In the genomic region with DNA sequence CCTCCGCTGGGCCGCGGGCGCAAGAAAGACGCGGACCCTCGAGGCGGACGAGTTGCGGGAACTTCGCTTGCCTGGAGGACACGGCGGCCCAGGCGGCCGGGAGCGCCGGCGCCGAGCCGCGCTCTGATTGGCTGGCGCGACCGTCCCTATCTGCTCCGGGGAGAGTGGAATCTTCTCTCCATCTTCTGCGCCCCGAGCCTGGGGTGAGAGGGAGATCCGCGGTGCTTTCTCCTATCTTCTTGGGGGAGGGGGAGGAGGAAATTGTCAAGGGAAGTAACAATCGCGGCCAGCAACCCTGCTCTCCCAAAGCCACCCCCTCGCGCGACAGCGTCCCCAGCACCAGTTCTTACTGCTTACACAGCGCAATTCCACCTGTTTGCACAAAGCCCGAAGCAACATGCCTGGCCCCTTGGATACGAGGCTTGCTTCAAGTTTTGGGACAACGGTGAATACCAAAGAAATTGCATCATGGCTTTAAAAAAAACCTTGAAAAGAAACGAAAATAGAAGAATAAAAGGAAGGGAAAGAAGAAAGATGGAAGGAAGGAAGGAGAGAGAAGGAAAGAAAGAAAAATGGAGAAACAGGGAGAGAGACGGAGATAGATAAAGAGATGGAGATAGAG, we compare ENCODE assay signal across 12 cellular contexts. TPM values are rescaled to one million over a fixed set of nuclear protein-coding genes. Genes with fewer than 3 reads are reported as not detected.
DNase-seq lines count a peak whose midpoint lies in the region; ATAC-seq, FAIRE-seq and TF ChIP-seq lines count a peak whose summit lies in the region.
"Had no signal": no experiment of that assay in that cellular context is flagged by ENCODE, and none has a peak within 500 bp of the region (broad histone marks: within the 10 kb centered on the region; RNA-seq: fewer than 3 reads in every experiment).

No MANE protein-coding gene starts in this region.

- no peak for TF ChIP-seq CTCF in H9 (conservative IDR thresholded peaks at IDR 0.05)

- H2AK5ac ChIP-seq in H9 (ENCODE audit: insufficient read length, low read length): no peak overlapping the region

- H3T11ph ChIP-seq in H9 (ENCODE audit: low read length): no peak overlapping the region

- H4K5ac ChIP-seq in H9 (ENCODE audit: insufficient read length, low read depth, low read length): no peak overlapping the region

- no peaks in the 10 kb centered on the region for H4K20me1 ChIP-seq in H9 (ENCODE audit: control insufficient read depth, insufficient read depth, insufficient read length)

- H3K4me2 ChIP-seq in H9 (ENCODE audit: insufficient read depth, insufficient read length, low read length): peak overlapping the region; percentile 87

- H2BK12ac ChIP-seq in H9 (ENCODE audit: insufficient read length, low read depth, low read length): no peak overlapping the region

- H3K4me1 Mint-ChIP-seq in H9: peaks cover 51 to 65% of the 10 kb centered on the region in 2 experiments

- H3K14ac ChIP-seq in H9 (ENCODE audit: insufficient read depth, low read length): peak overlapping the region; percentile 69; the same call in 1 of the 2 replicates

- H3K56ac ChIP-seq in H9 (ENCODE audit: insufficient read length, low read depth, low read length): no peak overlapping the region

- peaks cover 0 to 8% of the 10 kb centered on the region in 2 experiments; a peak in 2 of 5 replicates for H3K9me3 Mint-ChIP-seq in H9

- no peak overlapping the region for H3K9ac ChIP-seq in H9 (ENCODE audit: extremely low read depth, insufficient read length, low read length)

- no peak overlapping the region for H3K4ac ChIP-seq in H9 (ENCODE audit: low read depth, low read length)

- H3K23me2 ChIP-seq in H9 (ENCODE audit: insufficient read length, low read depth, low read length, poor library complexity, severe bottlenecking): peaks cover 40% of the 10 kb centered on the region

- peak overlapping the region; percentile 65 to 98 (median 95); a peak in 5 of 7 replicates for H3K27ac Mint-ChIP-seq in H9

- no peaks in the 10 kb centered on the region for H3K79me1 ChIP-seq in H9 (ENCODE audit: insufficient read depth, low read depth, low read length, poor library complexity, severe bottlenecking)

- WGBS in H9 (ENCODE audit: extremely low coverage, insufficient read length, low lambda C conversion rate): 75% methylated on average over 1 of the region's 41 CpGs

- no peak overlapping the region for H4K8ac ChIP-seq in H9 (replicated peaks; ENCODE audit: insufficient read length, low read depth, low read length)

- no peaks in the 10 kb centered on the region for H3K9me3 ChIP-seq in H9 (ENCODE audit: control insufficient read depth, low read depth, low read length)
- H3K9me3 ChIP-seq: upper lobe of right lung had no signal

- H3K4me3 Mint-ChIP-seq in H9: peak overlapping the region; percentile 73 to 77

- no peaks in the 10 kb centered on the region for H3K79me2 ChIP-seq in H9 (ENCODE audit: insufficient read depth, low read length)

- peaks cover 0 to 30% (median 7%) of the 10 kb centered on the region in 3 experiments; a peak in 5 of 7 replicates for H3K36me3 Mint-ChIP-seq in H9 (ENCODE audit: insufficient read depth in 1 of 3, low read depth in 3 of 3)

- peak overlapping the region; percentile 65 for H3K18ac ChIP-seq in H9 (ENCODE audit: insufficient read length, low read depth, low read length)

- DNase-seq in C1 segment of cervical spinal cord (lab: John Stamatoyannopoulos, UW): peak in 9 of 14 donors; percentile 13 to 79 (median 35)
- DNase-seq in H9: peak; percentile 77
- peak; percentile 59 for DNase-seq in medulla oblongata (ENCODE audit: extremely low spot score)
- no peak for DNase-seq in RCC 7860 (ENCODE audit: low spot score)
- DNase-seq in NK-92 (lab: John Stamatoyannopoulos, UW; ENCODE audit: unreplicated experiment): no peak
- DNase-seq: KG1, upper lobe of right lung had no signal

- no peak overlapping the region for H2BK20ac ChIP-seq in H9 (ENCODE audit: low read depth, low read length, poor library complexity, severe bottlenecking)

- peaks cover 44% of the 10 kb centered on the region; the same call in 1 of the 2 replicates for H3K27me3 ChIP-seq in H9 (ENCODE audit: insufficient read depth, low read length)

- H3K27me3 Mint-ChIP-seq in H9 (ENCODE audit: low read depth): peaks cover 80% of the 10 kb centered on the region

- H3K23ac ChIP-seq in H9 (ENCODE audit: insufficient read length, low read depth, low read length): no peak overlapping the region

- H2BK15ac ChIP-seq in H9 (ENCODE audit: low read depth, low read length): no peak overlapping the region

- no peak overlapping the region for H2BK120ac ChIP-seq in H9 (ENCODE audit: low read depth, low read length, poor library complexity, severe bottlenecking)

- no peak overlapping the region for H3K27ac ChIP-seq in H9 (ENCODE audit: insufficient read length, low read depth, low read length)
- peak overlapping the region; percentile 68 for H3K27ac ChIP-seq in angular gyrus (ENCODE audit: low read depth, low read length)
- H3K27ac ChIP-seq: upper lobe of right lung had no signal

- H3K4me1 ChIP-seq in H9 (ENCODE audit: insufficient read depth, low read length): no peaks in the 10 kb centered on the region

- ATAC-seq in HG03432 (IDR thresholded peaks at IDR 0.05; ENCODE audit: unreplicated experiment) (no peak), GM18498 (IDR thresholded peaks at IDR 0.05; ENCODE audit: unreplicated experiment) (no peak)
- ATAC-seq: upper lobe of right lung had no signal

- no peak for FAIRE-seq in RCC 7860 (lab: Jason Lieb, UNC)

- no peak overlapping the region for H4K91ac ChIP-seq in H9 (ENCODE audit: insufficient read length, low read depth, low read length)

- no peak overlapping the region for H2BK5ac ChIP-seq in H9 (ENCODE audit: insufficient read length, low read length)

- no peak overlapping the region for H2AFZ ChIP-seq in H9 (ENCODE audit: low read length)

RNA-seq across cellular contexts. Expression of gene SOX21, which starts 4.8 kb away (rescaled TPM):
- total RNA-seq in H9 (2021): 36.8 and 38.4 TPM in 2 replicates
- total RNA-seq: G401, glomerular endothelial cell had no signal

Comparison
In these comparisons a context has a peak if more than half of its experiments do, and no peak if none do; other contexts are left out.
1. DNase-seq: peak in C1 segment of cervical spinal cord (9 of 14), H9 (single experiment) and medulla oblongata (single experiment); none in RCC 7860 (single experiment) and NK-92 (single experiment).